In the genomic region with DNA sequence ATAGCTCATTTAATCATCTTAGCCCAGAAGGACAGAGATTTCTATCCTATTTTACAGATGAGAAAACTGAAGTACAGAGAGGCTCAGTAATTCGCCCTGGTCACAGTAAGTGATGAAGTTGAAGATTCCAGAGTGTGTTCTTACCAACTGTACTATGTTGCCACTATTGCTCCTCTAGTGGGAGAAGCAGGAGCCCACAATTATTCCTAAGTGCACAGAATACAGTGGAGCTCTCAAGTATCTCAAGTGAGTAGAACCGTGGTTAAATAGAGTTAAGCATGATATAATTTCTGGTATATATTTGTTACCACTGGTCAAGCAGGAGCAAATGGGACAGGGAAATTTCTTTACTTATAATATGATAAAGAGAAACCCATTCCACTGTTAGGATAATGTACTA, we compare ENCODE assay signal across 35 cellular contexts.
"Had no signal": no experiment of that assay in that cellular context is flagged by ENCODE, and none has a peak within 500 bp of the region (broad histone marks: within the 10 kb centered on the region; RNA-seq: fewer than 3 reads in every experiment).

No MANE protein-coding gene starts in this region.

- ATAC-seq: activated naive CD8-positive, alpha-beta T cell treated with anti-CD3 and anti-CD28 coated beads, Interleukin-2, amount 50 U/mL, for 24 hours; PC-3 had no signal

- H3K9me2 ChIP-seq: SK-N-SH had no signal

- H3K36me3 Mint-ChIP-seq: activated CD4-positive, alpha-beta memory T cell treated with anti-CD3 and anti-CD28 coated beads for 36 hours; activated naive CD4-positive, alpha-beta T cell treated with anti-CD3 and anti-CD28 coated beads, Interleukin-2, amount 10 ng/mL, durations not matched to agents 7 days and 5 days; activated naive CD8-positive, alpha-beta T cell had no signal

- H3K9me3 ChIP-seq: Peyer's patch, SJSA1, SK-N-SH had no signal

- H3K4me2 ChIP-seq: KMS-11, SK-N-SH had no signal

- H3K4me3 Mint-ChIP-seq: activated B cell treated with CpG ODN at 0.5 μM for 24 hours; activated CD4-positive, alpha-beta memory T cell treated with anti-CD3 and anti-CD28 coated beads for 36 hours; activated naive CD4-positive, alpha-beta T cell treated with anti-CD3 and anti-CD28 coated beads, Interleukin-2, amount 10 ng/mL, durations not matched to agents 7 days and 5 days; activated naive CD8-positive, alpha-beta T cell; activated naive CD8-positive, alpha-beta T cell treated with anti-CD3 and anti-CD28 coated beads, Interleukin-2, amount 50 U/mL, for 24 hours; brain; T-helper 1 cell treated with Interleukin-12 subunit alpha and Interleukin-12 subunit beta and Interleukin-4 antibody, amounts not matched to agents 30 μg/mL and 1 μg/mL, for 36 hours; T-helper 2 cell treated with Interferon-gamma antibody and Interleukin-4, amounts not matched to agents 5 μg/mL and 100 μg/mL, for 36 hours had no signal

- H3K27me3 Mint-ChIP-seq: activated B cell treated with CpG ODN at 0.5 μM for 24 hours; activated CD4-positive, alpha-beta memory T cell treated with anti-CD3 and anti-CD28 coated beads for 36 hours; activated naive CD4-positive, alpha-beta T cell treated with anti-CD3 and anti-CD28 coated beads, Interleukin-2, amount 10 ng/mL, durations not matched to agents 7 days and 5 days; activated naive CD8-positive, alpha-beta T cell; activated naive CD8-positive, alpha-beta T cell treated with anti-CD3 and anti-CD28 coated beads, Interleukin-2, amount 50 U/mL, for 24 hours; brain had no signal

- H3K9me3 Mint-ChIP-seq: activated B cell treated with CpG ODN at 0.5 μM for 24 hours; activated CD4-positive, alpha-beta memory T cell treated with anti-CD3 and anti-CD28 coated beads for 36 hours; activated naive CD4-positive, alpha-beta T cell treated with anti-CD3 and anti-CD28 coated beads, Interleukin-2, amount 10 ng/mL, durations not matched to agents 7 days and 5 days; activated naive CD8-positive, alpha-beta T cell treated with anti-CD3 and anti-CD28 coated beads, Interleukin-2, amount 50 U/mL, for 24 hours; brain; T-helper 1 cell treated with Interleukin-12 subunit alpha and Interleukin-12 subunit beta and Interleukin-4 antibody, amounts not matched to agents 30 μg/mL and 1 μg/mL, for 36 hours; T-helper 2 cell treated with Interferon-gamma antibody and Interleukin-4, amounts not matched to agents 5 μg/mL and 100 μg/mL, for 36 hours had no signal

- DNase-seq: activated B cell treated with CpG ODN at 0.5 μM for 24 hours; activated CD4-positive, alpha-beta memory T cell treated with anti-CD3 and anti-CD28 coated beads for 36 hours; activated CD4-positive, alpha-beta T cell treated with anti-CD3 and anti-CD28 coated beads for 4 hours; activated CD4-positive, alpha-beta T cell treated with anti-CD3 and anti-CD28 coated beads, Interleukin-2, amount 50 U/mL, for 1 hour; activated CD4-positive, CD25-positive, alpha-beta regulatory T cell treated with anti-CD3 and anti-CD28 coated beads, Interleukin-2, amount 50 U/mL, for 72 hours; activated CD8-positive, alpha-beta memory T cell treated with anti-CD3 and anti-CD28 coated beads, Interleukin-2, amount 50 U/mL, for 4 hours; activated effector memory CD4-positive, alpha-beta T cell treated with Interleukin-2 at 50 U/mL for 16 hours; activated naive CD4-positive, alpha-beta T cell treated with anti-CD3 and anti-CD28 coated beads, Interleukin-2, amount 10 ng/mL, durations not matched to agents 7 days and 5 days; activated naive CD8-positive, alpha-beta T cell treated with anti-CD3 and anti-CD28 coated beads, Interleukin-2, amount 50 U/mL, for 24 hours; activated T-cell treated with anti-CD3 and anti-CD28 coated beads for 4 hours; activated T-cell treated with anti-CD3 and anti-CD28 coated beads, Interleukin-2, amount 50 U/mL, for 48 hours; anterior cingulate cortex; caudate nucleus; cerebellar nuclear complex; MM.1S; MV-4-11; NCI-H1092; NCI-H1417 treated with DMSO at 0.1 percent for 48 hours; NCI-H187 treated with DMSO at 0.1 percent for 48 hours; NCI-H2081; NCI-H345; NCI-H524 treated with DMSO at 0.1 percent for 48 hours; NCI-H748 treated with DMSO at 0.1 percent for 48 hours; NK-92 treated with Interleukin-12 subunit alpha and Interleukin-12 subunit beta, amount 100 ng/mL, for 24 hours; PC-3; Peyer's patch; RPMI8226; SHP77 treated with DMSO at 0.1 percent for 48 hours; SK-N-SH had no signal

- H3K36me3 ChIP-seq: Peyer's patch, SJSA1 had no signal

- H3K27me3 ChIP-seq: Peyer's patch, SJSA1 had no signal

- H3K27ac Mint-ChIP-seq: activated B cell treated with CpG ODN at 0.5 μM for 24 hours; activated CD4-positive, alpha-beta memory T cell treated with anti-CD3 and anti-CD28 coated beads for 36 hours; activated naive CD4-positive, alpha-beta T cell treated with anti-CD3 and anti-CD28 coated beads, Interleukin-2, amount 10 ng/mL, durations not matched to agents 7 days and 5 days; activated naive CD8-positive, alpha-beta T cell; activated naive CD8-positive, alpha-beta T cell treated with anti-CD3 and anti-CD28 coated beads, Interleukin-2, amount 50 U/mL, for 24 hours; brain; T-helper 1 cell treated with Interleukin-12 subunit alpha and Interleukin-12 subunit beta and Interleukin-4 antibody, amounts not matched to agents 30 μg/mL and 1 μg/mL, for 36 hours; T-helper 2 cell treated with Interferon-gamma antibody and Interleukin-4, amounts not matched to agents 5 μg/mL and 100 μg/mL, for 36 hours had no signal

- H3K4me3 ChIP-seq: Peyer's patch, SJSA1 had no signal

- H3K27ac ChIP-seq: KMS-11, Peyer's patch, SJSA1 had no signal

- H3K9ac ChIP-seq: KMS-11, SK-N-SH had no signal

- H3K4me1 Mint-ChIP-seq: activated naive CD4-positive, alpha-beta T cell treated with anti-CD3 and anti-CD28 coated beads, Interleukin-2, amount 10 ng/mL, durations not matched to agents 7 days and 5 days had no signal
